ENCODE assay signal across 9 cellular contexts in genomic region chr17:7046725-7047397, GRCh38. TPM values are rescaled to one million over a fixed set of nuclear protein-coding genes. Genes with fewer than 3 reads are reported as not detected.
DNase-seq lines count a peak whose midpoint lies in the region; ATAC-seq and TF ChIP-seq lines count a peak whose summit lies in the region.
"Not testable (repeated sequence)": the region's sequence is repeated elsewhere in the genome, so short reads cannot be mapped to it uniquely, and the experiment has no call there.
"Had no signal": no experiment of that assay in that cellular context is flagged by ENCODE, and none has a peak within 500 bp of the region (broad histone marks: within the 10 kb centered on the region; RNA-seq: fewer than 3 reads in every experiment).

No MANE protein-coding gene starts in this region.

- peak overlapping the region; percentile 88 for H3K27ac Mint-ChIP-seq in CD8-positive, alpha-beta T cell
- H3K27ac Mint-ChIP-seq in T-helper 1 cell treated with Interleukin-12 subunit alpha and Interleukin-12 subunit beta and Interleukin-4 antibody, amounts not matched to agents 30 μg/mL and 1 μg/mL, for 36 hours, result peak overlapping the region; percentile 81
- peak overlapping the region; percentile 2 to 70 (median 67) for H3K27ac Mint-ChIP-seq in nephron
- peak overlapping the region; percentile 58 for H3K27ac Mint-ChIP-seq in stimulated activated memory B cell treated with anti-CD40 and anti-IgM and Interleukin-4, amounts not matched to agents 10 μg/mL and 1 μg/mL and 100 μg/mL, for 72 hours

- WGBS in right cardiac atrium, result 18% methylated on average over 26 of the region's 26 CpGs

- peak overlapping the region; percentile 79 for H3K4me3 Mint-ChIP-seq in CD8-positive, alpha-beta T cell
- peak overlapping the region; percentile 76 for H3K4me3 Mint-ChIP-seq in T-helper 1 cell treated with Interleukin-12 subunit alpha and Interleukin-12 subunit beta and Interleukin-4 antibody, amounts not matched to agents 30 μg/mL and 1 μg/mL, for 36 hours
- H3K4me3 Mint-ChIP-seq in nephron, result peak overlapping the region; percentile 59 to 77 (median 75)
- H3K4me3 Mint-ChIP-seq in stimulated activated memory B cell treated with anti-CD40 and anti-IgM and Interleukin-4, amounts not matched to agents 10 μg/mL and 1 μg/mL and 100 μg/mL, for 72 hours, result peak overlapping the region; percentile 76

- DNase-seq in CD8-positive, alpha-beta T cell, result peak in 6 of 7 experiments; percentile 55 to 89 (median 71)
- DNase-seq in LNCaP clone FGC (ENCODE audit: low read depth) (peak; percentile 61), activated T-cell treated with anti-CD3 and anti-CD28 coated beads for 4 hours (peak; percentile 58), right cardiac atrium (peak in 1 of 3 donors; percentile 57)
- peak; percentile 86 for DNase-seq in central memory CD4-positive, alpha-beta T cell

- CTCF ChIA-PET in CD8-positive, alpha-beta T cell (lab: Charles Lee), result interaction anchor here (1.1 to 13.8 kb wide), 23 partner anchors 8 to 640 kb away, joined by 3 to 349 read pairs (median 6); partner anchors contain the start of genes ASGR1, BCL6B, SLC16A13 and SOX15

- H3K4me1 Mint-ChIP-seq in CD8-positive, alpha-beta T cell (ENCODE audit: low read depth), result peaks cover 31% of the 10 kb centered on the region
- H3K4me1 Mint-ChIP-seq in T-helper 1 cell treated with Interleukin-12 subunit alpha and Interleukin-12 subunit beta and Interleukin-4 antibody, amounts not matched to agents 30 μg/mL and 1 μg/mL, for 36 hours (ENCODE audit: low read depth), result peaks cover 19% of the 10 kb centered on the region
- H3K4me1 Mint-ChIP-seq in nephron, result peaks cover 25% of the 10 kb centered on the region
- peaks cover 37% of the 10 kb centered on the region for H3K4me1 Mint-ChIP-seq in stimulated activated memory B cell treated with anti-CD40 and anti-IgM and Interleukin-4, amounts not matched to agents 10 μg/mL and 1 μg/mL and 100 μg/mL, for 72 hours

- POLR2A ChIA-PET in CD8-positive, alpha-beta T cell (lab: Charles Lee), result interaction anchor here (0.6 to 2.6 kb wide), 7 partner anchors 11 to 1201 kb away, joined by 3 to 29 read pairs (median 9); partner anchors contain the start of genes ACADVL, CTC1, DLG4 and POLR2A

- not testable (repeated sequence) for H3K27me3 Mint-ChIP-seq in CD8-positive, alpha-beta T cell (ENCODE audit: low read depth); stimulated activated memory B cell treated with anti-CD40 and anti-IgM and Interleukin-4, amounts not matched to agents 10 μg/mL and 1 μg/mL and 100 μg/mL, for 72 hours
- H3K27me3 Mint-ChIP-seq in T-helper 1 cell treated with Interleukin-12 subunit alpha and Interleukin-12 subunit beta and Interleukin-4 antibody, amounts not matched to agents 30 μg/mL and 1 μg/mL, for 36 hours (ENCODE audit: low read depth), result peaks cover 22% of the 10 kb centered on the region
- H3K27me3 Mint-ChIP-seq in nephron (ENCODE audit: low read depth), result peaks cover 59% of the 10 kb centered on the region

- not testable (repeated sequence) for H3K36me3 ChIP-seq in CD8-positive, alpha-beta T cell (ENCODE audit: insufficient read depth, low read length)

- intact Hi-C loops in CD8-positive, alpha-beta T cell (cut with DNase I, micrococcal nuclease), result loop anchor here (1.0 to 10.0 kb wide), 9 partner anchors 89 to 640 kb away; partner anchors contain the start of genes SLC2A4 (in 2 of the 2), FGF11 (in 1 of the 2), MPDU1 (in 1 of the 2) and TMEM102 (in 1 of the 2)
- intact Hi-C loops in right cardiac atrium (cut with DNase I), result loop anchor here in 1 of 4 donors (5.0 kb wide), 1 partner anchor 130 kb away; the partner anchor contains the start of gene ASGR1

- not testable (repeated sequence) for H3K36me3 Mint-ChIP-seq in CD8-positive, alpha-beta T cell; T-helper 1 cell treated with Interleukin-12 subunit alpha and Interleukin-12 subunit beta and Interleukin-4 antibody, amounts not matched to agents 30 μg/mL and 1 μg/mL, for 36 hours (ENCODE audit: low read depth); nephron (ENCODE audit: low read depth); stimulated activated memory B cell treated with anti-CD40 and anti-IgM and Interleukin-4, amounts not matched to agents 10 μg/mL and 1 μg/mL and 100 μg/mL, for 72 hours

- TF ChIP-seq CTCF in CD8-positive, alpha-beta T cell (IDR thresholded peaks at IDR 0.05); LNCaP clone FGC (IDR thresholded peaks at IDR 0.05; ENCODE audit: control insufficient read depth, extremely low read depth, insufficient read depth); nephron (IDR thresholded peaks at IDR 0.05; ENCODE audit: unreplicated experiment in 3 of 3): not testable (repeated sequence)

- H3K4me1 ChIP-seq in CD8-positive, alpha-beta T cell (ENCODE audit: insufficient read depth, low read length), result peaks cover 35% of the 10 kb centered on the region
- not testable (repeated sequence) for H3K4me1 ChIP-seq in right cardiac atrium (ENCODE audit: control insufficient read depth, insufficient read depth, low read length)

- H3K27ac ChIP-seq in CD8-positive, alpha-beta T cell (ENCODE audit: low read depth, low read length), result peak overlapping the region; percentile 47
- H3K27ac ChIP-seq in right cardiac atrium (ENCODE audit: low read length), result not testable (repeated sequence)

- H3K27me3 ChIP-seq in CD8-positive, alpha-beta T cell (ENCODE audit: insufficient read depth, low read length); right cardiac atrium (ENCODE audit: control insufficient read depth, insufficient read depth): not testable (repeated sequence)

- H3K4me3 ChIP-seq in CD8-positive, alpha-beta T cell (ENCODE audit: low read depth, low read length), result peak overlapping the region; percentile 42
- H3K4me3 ChIP-seq in LNCaP clone FGC (ENCODE audit: low read depth, low read length) (peak overlapping the region; percentile 54), right cardiac atrium (ENCODE audit: low read length) (peak overlapping the region; percentile 4)

- not testable (repeated sequence) for H3K9me3 ChIP-seq in CD8-positive, alpha-beta T cell (ENCODE audit: low read length); right cardiac atrium (ENCODE audit: control insufficient read depth, low read length)

- not testable (repeated sequence) for H3K9me3 Mint-ChIP-seq in CD8-positive, alpha-beta T cell; T-helper 1 cell treated with Interleukin-12 subunit alpha and Interleukin-12 subunit beta and Interleukin-4 antibody, amounts not matched to agents 30 μg/mL and 1 μg/mL, for 36 hours; nephron; stimulated activated memory B cell treated with anti-CD40 and anti-IgM and Interleukin-4, amounts not matched to agents 10 μg/mL and 1 μg/mL and 100 μg/mL, for 72 hours

- ATAC-seq in CD8-positive, alpha-beta T cell, result peak; percentile 20
- not testable (repeated sequence) for ATAC-seq in right cardiac atrium
- peak; percentile 26 for ATAC-seq in stimulated activated memory B cell treated with anti-CD40 and anti-IgM and Interleukin-4, amounts not matched to agents 10 μg/mL and 1 μg/mL and 100 μg/mL, for 72 hours

RNA-seq across cellular contexts. Expression of gene SLC16A11, which starts 3.0 kb away (rescaled TPM):
- 1 to 10 TPM; 1.2 to 1.3 TPM for total RNA-seq in CD8-positive, alpha-beta T cell
- 1 to 10 TPM; 3.3 to 5.3 (median 3.7) TPM for total RNA-seq in right cardiac atrium
- 11.3 TPM for polyA plus RNA-seq in right cardiac atrium
- total RNA-seq: HT1080 had no signal

RNA-seq across cellular contexts. Expression of gene SLC16A13, which starts 11.0 kb away (rescaled TPM):
- 1 to 10 TPM; 1.8 to 1.9 TPM for total RNA-seq in CD8-positive, alpha-beta T cell
- total RNA-seq in right cardiac atrium, result 1 to 10 TPM in 2 of 4 donors, under 1 TPM in 2; 0.91 to 1.1 (median 0.98) TPM
- 1.2 TPM for polyA plus RNA-seq in right cardiac atrium

RNA-seq across cellular contexts. Expression of gene BCL6B, which starts 24.0 kb away (rescaled TPM):
- total RNA-seq in CD8-positive, alpha-beta T cell, result not detected
- total RNA-seq in right cardiac atrium, result 10 to 100 TPM in 2 of 4 donors, 1 to 10 TPM in 2; 6.7 to 16.8 (median 10.1) TPM
- polyA plus RNA-seq in right cardiac atrium, result 6.9 TPM
- total RNA-seq: HT1080 had no signal

RNA-seq across cellular contexts. Expression of gene CLEC10A, which starts 33.2 kb away (rescaled TPM):
- not detected for total RNA-seq in CD8-positive, alpha-beta T cell
- total RNA-seq in right cardiac atrium, result 1 to 10 TPM; 5.2 to 9.5 (median 7.6) TPM
- 1.6 TPM for polyA plus RNA-seq in right cardiac atrium
- total RNA-seq: HT1080 had no signal

RNA-seq across cellular contexts. Expression of gene RNASEK, which starts 34.4 kb away (rescaled TPM):
- total RNA-seq in CD8-positive, alpha-beta T cell, result 100 to 1,000 TPM in 1 of 2 experiments, 10 to 100 TPM in 1; 96.3 to 101 TPM
- total RNA-seq in right cardiac atrium, result 100 to 1,000 TPM; 188 to 219 (median 193) TPM
- polyA plus RNA-seq in right cardiac atrium, result 357 TPM

Comparison
In these comparisons a context has a peak if more than half of its experiments do, and no peak if none do; other contexts are left out.
1. H3K4me3 ChIP-seq: peak in every context shown above with its lines; median percentile 54 in LNCaP clone FGC; 42 in CD8-positive, alpha-beta T cell; 4 in right cardiac atrium.
2. RNA of gene BCL6B, which starts 24.0 kb away (total RNA-seq): 6.7 to 16.8 TPM in right cardiac atrium; not detected in CD8-positive, alpha-beta T cell; every median in the first group is over 4 times any median in the second.
3. Peak in every context shown above with its lines, with median percentiles within 50 percentile points of each other: H3K27ac Mint-ChIP-seq and H3K4me3 Mint-ChIP-seq.